ENCODE assay signal across 8 cellular contexts in genomic region chr10:119667562-119668328, GRCh38. TPM values are rescaled to one million over a fixed set of nuclear protein-coding genes. Genes with fewer than 3 reads are reported as not detected.
A peak's percentile ranks its signal among the peaks of the same experiment; 100 is the strongest.
DNase-seq lines count a peak whose midpoint lies in the region; ATAC-seq, FAIRE-seq and TF ChIP-seq lines count a peak whose summit lies in the region.

No MANE protein-coding gene starts in this region.

- no peak for FAIRE-seq in H1 (lab: Jason Lieb, UNC)

- H3K27ac Mint-ChIP-seq in nephron = peak overlapping the region; percentile 10 to 89 (median 35)

- POLR2A ChIA-PET in H1 (lab: Charles Lee; ENCODE audit: partially characterized antibody) = interaction anchor here (0.9 to 2.5 kb wide), 2 partner anchors 12 to 71 kb away, joined by 3 to 5 read pairs; partner anchors contain the start of gene TIAL1

- peaks cover 8 to 17% (median 13%) of the 10 kb centered on the region in 4 experiments for H3K4me1 ChIP-seq in H1 (replicated peaks in 1 of 4; ENCODE audit: control insufficient read depth in 3 of 4, insufficient read depth in 4 of 4, low read length in 3 of 4)

- H4K20me1 ChIP-seq in H1 (replicated peaks in 1 of 2; ENCODE audit: control insufficient read depth in 1 of 2, insufficient read depth in 2 of 2, low read length in 2 of 2) = no peaks in the 10 kb centered on the region

- H3K79me1 ChIP-seq in H1 (ENCODE audit: low read depth, low read length) = peaks cover 8% of the 10 kb centered on the region

- 58% methylated on average over 12 of the region's 12 CpGs; no CpG with 5 or more reads in 1 of the 2 experiments for WGBS in H1 (ENCODE audit: extremely low coverage in 1 of 2, insufficient coverage in 1 of 2, insufficient read length in 1 of 2, insufficient replicate concordance in 2 of 2, low coverage in 1 of 2, low lambda C conversion rate in 2 of 2, missing lambda C conversion rate in 1 of 2), 2 experiments

- no peak overlapping the region for H3K56ac ChIP-seq in H1 (replicated peaks; ENCODE audit: insufficient read length, low read depth, low read length)

- H2BK15ac ChIP-seq in H1 (ENCODE audit: low read length) = peak overlapping the region; percentile 90; the same call in 1 of the 2 replicates

- TF ChIP-seq POLR2A in H1 (IDR thresholded peaks at IDR 0.05; ENCODE audit: control extremely low read depth in 1 of 2, low read depth in 2 of 2, low read length in 2 of 2) = no peak

- DNase-seq in Daoy (ENCODE audit: low read depth) = peak; percentile 94
- DNase-seq in NCI-H2196 (lab: John Stamatoyannopoulos, UW; ENCODE audit: unreplicated experiment) = peak; percentile 52
- DNase-seq in H1 (ENCODE audit: low read depth in 1 of 2, low spot score in 2 of 2) = peak in 1 of 2 experiments; percentile 15
- DNase-seq in UCSD-AML1 (lab: John Stamatoyannopoulos, UW; ENCODE audit: unreplicated experiment) = no peak
- no peak for DNase-seq in cortex of kidney (lab: John Stamatoyannopoulos, UW)
- DNase-seq in T-helper 1 cell = no peak

- H3K36me3 ChIP-seq in H1 (ENCODE audit: control insufficient read depth in 2 of 4, insufficient read depth in 4 of 4, low read length in 3 of 4) = peaks cover 0 to 8% (median 2%) of the 10 kb centered on the region in 4 experiments; a peak in 5 of 8 replicates

- H3K9ac ChIP-seq in H1 (replicated peaks in 1 of 4; ENCODE audit: extremely low read depth in 1 of 4, low read depth in 3 of 4, low read length in 3 of 4) = no peak overlapping the region

- TF ChIP-seq CTCF in H1 (IDR thresholded peaks at IDR 0.05; ENCODE audit: control extremely low read depth in 1 of 3, insufficient read depth in 1 of 3, low read depth in 1 of 3, low read length in 3 of 3) (no peak), nephron (IDR thresholded peaks at IDR 0.05; ENCODE audit: unreplicated experiment in 3 of 3) (no peak)

- no peak for TF ChIP-seq EP300 in H1 (IDR thresholded peaks at IDR 0.05; ENCODE audit: borderline replicate concordance in 1 of 2, low read depth in 2 of 2, low read length in 2 of 2)

- no peak overlapping the region for H3K27ac ChIP-seq in H1 (ENCODE audit: low read depth, low read length)

- no peak for TF ChIP-seq RAD21 in H1 (IDR thresholded peaks at IDR 0.05 in 1 of 2, conservative IDR thresholded peaks at IDR 0.05 in 1 of 2; ENCODE audit: low read depth in 2 of 2, low read length in 2 of 2)

- no peaks in the 10 kb centered on the region for H3K23me2 ChIP-seq in H1 (ENCODE audit: low read depth, low read length)

- no peak overlapping the region for H3K23ac ChIP-seq in H1 (ENCODE audit: insufficient read length)

- H3K4me3 Mint-ChIP-seq in nephron = peak overlapping the region in 1 of 3 experiments; percentile 27

- CTCF ChIA-PET in H1 (lab: Charles Lee; ENCODE audit: partially characterized antibody) = interaction anchor here (0.7 to 2.1 kb wide), 5 partner anchors 9 to 148 kb away, joined by 3 to 5 read pairs (median 3); no protein-coding TSS in a partner anchor

- no peak overlapping the region; a peak in 1 of 8 replicates for H3K4me3 ChIP-seq in H1 (ENCODE audit: extremely low read depth in 1 of 4, insufficient read depth in 2 of 4, low read depth in 3 of 4, low read length in 4 of 4)

- H2BK12ac ChIP-seq in H1 (ENCODE audit: low read depth, low read length) = peak overlapping the region; percentile 45; the same call in 1 of the 2 replicates

- H3K36me3 Mint-ChIP-seq in nephron (ENCODE audit: low read depth) = peaks cover 30% of the 10 kb centered on the region

- H3K9me3 ChIP-seq in H1 (ENCODE audit: insufficient read depth in 2 of 2, low read depth in 1 of 2, low read length in 1 of 2) = no peaks in the 10 kb centered on the region

- H2BK20ac ChIP-seq in H1 (ENCODE audit: low read length) = no peak overlapping the region

- H2BK120ac ChIP-seq in H1 (replicated peaks; ENCODE audit: low read depth, low read length) = no peak overlapping the region

- H2BK5ac ChIP-seq in H1 (ENCODE audit: low read depth, low read length) = peak overlapping the region; percentile 58; the same call in 1 of the 2 replicates

- no peaks in the 10 kb centered on the region for H3K27me3 Mint-ChIP-seq in nephron (ENCODE audit: low read depth)

- H4K5ac ChIP-seq in H1 (ENCODE audit: insufficient read length, low read depth, low read length) = no peak overlapping the region

- H3K27me3 ChIP-seq in H1 (replicated peaks in 1 of 4; ENCODE audit: control insufficient read depth in 3 of 4, extremely low read depth in 1 of 4, insufficient read depth in 3 of 4, low read length in 3 of 4) = no peaks in the 10 kb centered on the region

- H3K4me2 ChIP-seq in H1 (ENCODE audit: insufficient read depth in 1 of 2, low read depth in 2 of 2, low read length in 2 of 2) = peak overlapping the region in 1 of 2 experiments; percentile 31; a peak in 1 of 4 replicates

- H4K91ac ChIP-seq in H1 (replicated peaks; ENCODE audit: insufficient read length, low read length) = peak overlapping the region; percentile 13

- H3K4me1 Mint-ChIP-seq in nephron = peaks cover 44% of the 10 kb centered on the region

- H3K79me2 ChIP-seq in H1 (ENCODE audit: control insufficient read depth in 1 of 2, insufficient read depth in 2 of 2, low read length in 2 of 2) = peaks cover 0 to 3% of the 10 kb centered on the region in 2 experiments; a peak in 1 of 4 replicates

- no peak overlapping the region for H3K14ac ChIP-seq in H1 (ENCODE audit: insufficient read length)

- ATAC-seq in HG03432 (IDR thresholded peaks at IDR 0.05; ENCODE audit: unreplicated experiment) = no peak

- H3K9me3 Mint-ChIP-seq in nephron = no peaks in the 10 kb centered on the region

- H2AFZ ChIP-seq in H1 (ENCODE audit: low read length) = no peak overlapping the region

- no peak overlapping the region for H3K18ac ChIP-seq in H1 (ENCODE audit: extremely low read depth, low read length)

- no peak overlapping the region; the same call in 1 of the 2 replicates for H4K8ac ChIP-seq in H1 (ENCODE audit: extremely low read depth, insufficient read depth, low read length)

- no peak overlapping the region for H3K4ac ChIP-seq in H1 (replicated peaks; ENCODE audit: insufficient read length, low read depth, low read length)

- peak overlapping the region; percentile 65; the same call in 1 of the 2 replicates for H2AK5ac ChIP-seq in H1 (ENCODE audit: low read depth, low read length)

TF ChIP-seq in H1, 55 proteins besides CTCF, POLR2A, EP300 and RAD21:
- TF ChIP-seq SP1 (IDR thresholded peaks at IDR 0.05; ENCODE audit: low read depth, low read length) = no peak
- peak in 1 of 2 experiments; percentile 29; a peak in 1 of 4 replicates for TF ChIP-seq SIN3A (conservative IDR thresholded peaks at IDR 0.05 in 1 of 2, IDR thresholded peaks at IDR 0.05 in 1 of 2; ENCODE audit: low read depth in 1 of 2, low read length in 2 of 2)
TF ChIP-seq in H1: peak in this region for 1.

RNA-seq across cellular contexts. Expression of gene BAG3, which starts 16.6 kb away (rescaled TPM):
- total RNA-seq in Daoy (2014; rRNA removed; shearing (Covaris generic)) = 6.9 and 9.4 TPM in 2 replicates
- 13.3 and 14.6 TPM in 2 replicates for total RNA-seq in H1 (2021; fragmentation: NEBNext Ultra II Directional; extraction: Animal tissue kit (Norgen Biotek cat#: 25700))
- polyA plus RNA-seq in H1 (2011; rRNA removed) = 3.5 and 7.5 TPM in 2 replicates
- 3.0 TPM for polyA plus RNA-seq in H1 (2011; cell fraction: cytosol; rRNA removed)
- 7.0 TPM for polyA plus RNA-seq in H1 (2011; cell fraction: nucleus; rRNA removed)
- polyA plus RNA-seq in H1 (2012, experiment 1 of 2) = 10.5 to 13.6 TPM (median 12.9 TPM) in 4 replicates
- 10.4 TPM for polyA plus RNA-seq in H1 (2012, experiment 2 of 2)
- 12.1 TPM for polyA plus RNA-seq in H1 (2013, experiment 1 of 2)
- 12.1 TPM for polyA plus RNA-seq in H1 (2013, experiment 2 of 2)
- 1.7 and 2.1 TPM in 2 replicates for polyA minus RNA-seq in H1 (2011; rRNA and poly(A)+ RNA removed)
- polyA minus RNA-seq in H1 (2011; cell fraction: cytosol; rRNA and poly(A)+ RNA removed) = 6.9 TPM
- polyA minus RNA-seq in H1 (2011; cell fraction: nucleus; rRNA and poly(A)+ RNA removed) = 4.1 TPM

RNA-seq across cellular contexts. Expression of gene INPP5F, which starts 58.1 kb away (rescaled TPM):
- 7.9 and 12.9 TPM in 2 replicates for total RNA-seq in Daoy (2014; rRNA removed; shearing (Covaris generic))
- 97.9 and 101 TPM in 2 replicates for total RNA-seq in H1 (2021; fragmentation: NEBNext Ultra II Directional; extraction: Animal tissue kit (Norgen Biotek cat#: 25700))
- polyA plus RNA-seq in H1 (2011; rRNA removed) = 32.1 and 50.1 TPM in 2 replicates
- polyA plus RNA-seq in H1 (2011; cell fraction: cytosol; rRNA removed) = 52.3 TPM
- 24.2 TPM for polyA plus RNA-seq in H1 (2011; cell fraction: nucleus; rRNA removed)
- polyA plus RNA-seq in H1 (2012, experiment 1 of 2) = 60.7 to 95.4 TPM (median 74.9 TPM) in 4 replicates
- 6.2 TPM for polyA plus RNA-seq in H1 (2012, experiment 2 of 2)
- polyA plus RNA-seq in H1 (2013, experiment 1 of 2) = 91.7 TPM
- polyA plus RNA-seq in H1 (2013, experiment 2 of 2) = 102 TPM
- polyA minus RNA-seq in H1 (2011; rRNA and poly(A)+ RNA removed) = 50.3 and 71.5 TPM in 2 replicates
- 37.9 TPM for polyA minus RNA-seq in H1 (2011; cell fraction: cytosol; rRNA and poly(A)+ RNA removed)
- polyA minus RNA-seq in H1 (2011; cell fraction: nucleus; rRNA and poly(A)+ RNA removed) = 73.9 TPM

Comparison
In these comparisons a context has a peak if more than half of its experiments do, and no peak if none do; other contexts are left out.
1. DNase-seq: peak in Daoy (single experiment) and NCI-H2196 (single experiment); none in UCSD-AML1 (single experiment), cortex of kidney (single experiment) and T-helper 1 cell (0 of 5).